ENCODE assay signal across 23 cellular contexts in the genomic region with DNA sequence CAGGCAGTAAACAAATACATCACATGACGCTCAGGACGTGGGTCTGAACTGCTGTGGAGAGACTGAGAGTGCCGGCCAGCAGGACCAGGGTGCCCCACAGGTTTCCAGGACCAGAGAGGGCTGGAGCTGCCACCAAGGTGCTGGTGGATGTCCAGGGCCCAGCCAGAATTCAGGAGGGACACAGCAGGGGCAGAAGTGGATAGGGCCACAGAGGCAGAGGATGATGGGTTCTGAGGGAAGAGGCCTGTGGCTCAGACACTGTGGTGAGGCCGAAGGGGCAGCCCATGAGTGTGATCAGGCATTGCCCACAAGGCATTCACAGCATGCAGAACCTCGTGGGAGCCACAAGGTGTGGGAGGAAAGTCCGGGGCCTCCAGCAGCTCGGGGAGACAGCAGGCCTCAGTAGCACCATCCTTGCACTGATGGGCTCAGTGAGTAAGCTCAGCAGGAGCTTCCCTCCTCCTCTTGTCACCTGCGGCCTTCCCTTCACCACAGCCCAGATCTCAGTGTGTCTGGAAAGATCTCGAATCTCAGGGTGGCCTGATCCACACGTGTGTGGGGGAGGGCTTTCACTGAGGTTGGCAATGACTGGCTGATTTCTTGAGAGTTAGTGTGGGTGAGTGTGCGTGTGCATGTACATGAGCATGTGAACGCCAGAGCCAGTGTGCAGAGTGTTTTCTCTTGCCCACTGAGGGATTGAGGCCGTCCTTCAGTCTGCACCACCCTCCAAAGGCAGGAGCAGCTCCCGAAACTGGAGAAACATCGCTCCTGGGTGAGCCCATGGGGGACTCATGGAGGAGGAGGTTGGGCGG.
"Had no signal": no experiment of that assay in that cellular context is flagged by ENCODE, and none has a peak within 500 bp of the region (broad histone marks: within the 10 kb centered on the region; RNA-seq: fewer than 3 reads in every experiment).

No MANE protein-coding gene starts in this region.

- FAIRE-seq: astrocyte, RCC 7860 had no signal

- H3K4me3 Mint-ChIP-seq: activated CD8-positive, alpha-beta T cell treated with anti-CD3 and anti-CD28 coated beads for 36 hours; activated naive CD8-positive, alpha-beta T cell; activated T-helper 1 cell treated with anti-CD3 and anti-CD28 coated beads, Interleukin-12 subunit alpha, Interleukin-12 subunit beta, Interleukin-2, Interleukin-4 antibody, amounts not matched to agents 30 ng/mL and 10 ng/mL and 1 ng/mL, durations not matched to agents 14 hours and 24 hours and 36 hours; brain; T-helper 1 cell treated with Interleukin-12 subunit alpha and Interleukin-12 subunit beta and Interleukin-4 antibody, amounts not matched to agents 30 μg/mL and 1 μg/mL, for 36 hours had no signal

- DNase-seq: activated CD4-positive, alpha-beta T cell treated with anti-CD3 and anti-CD28 coated beads for 4 hours; activated CD8-positive, alpha-beta memory T cell treated with anti-CD3 and anti-CD28 coated beads, Interleukin-2, amount 50 U/mL, for 4 hours; activated CD8-positive, alpha-beta T cell treated with anti-CD3 and anti-CD28 coated beads for 36 hours; activated effector memory CD4-positive, alpha-beta T cell treated with anti-CD3 and anti-CD28 coated beads, Interleukin-2, amount 50 U/mL, for 16 hours; activated naive CD4-positive, alpha-beta T cell treated with Interleukin-2 at 50 U/mL for 16 hours; activated T-cell treated with anti-CD3 and anti-CD28 coated beads, Interleukin-2, amount 50 U/mL, for 1 hour; amygdala; Kasumi-1; KBM-7; NCI-H1048; NCI-H146; NCI-H187 treated with DMSO at 0.1 percent for 48 hours; NCI-H2081 treated with DMSO at 0.1 percent for 48 hours; NCI-H446; PC-3; SHP77 had no signal

- ATAC-seq: activated CD4-positive, CD25-positive, alpha-beta regulatory T cell treated with anti-CD3 and anti-CD28 coated beads, Interleukin-2, amount 50 U/mL, for 24 hours; activated CD8-positive, alpha-beta T cell treated with anti-CD3 and anti-CD28 coated beads for 36 hours; PC-3 had no signal

- H3K9me3 Mint-ChIP-seq: activated CD8-positive, alpha-beta T cell treated with anti-CD3 and anti-CD28 coated beads for 36 hours; activated T-helper 1 cell treated with anti-CD3 and anti-CD28 coated beads, Interleukin-12 subunit alpha, Interleukin-12 subunit beta, Interleukin-2, Interleukin-4 antibody, amounts not matched to agents 30 ng/mL and 10 ng/mL and 1 ng/mL, durations not matched to agents 14 hours and 24 hours and 36 hours; brain; T-helper 1 cell treated with Interleukin-12 subunit alpha and Interleukin-12 subunit beta and Interleukin-4 antibody, amounts not matched to agents 30 μg/mL and 1 μg/mL, for 36 hours had no signal

- H3K27ac Mint-ChIP-seq: activated CD8-positive, alpha-beta T cell treated with anti-CD3 and anti-CD28 coated beads for 36 hours; activated naive CD8-positive, alpha-beta T cell; activated T-helper 1 cell treated with anti-CD3 and anti-CD28 coated beads, Interleukin-12 subunit alpha, Interleukin-12 subunit beta, Interleukin-2, Interleukin-4 antibody, amounts not matched to agents 30 ng/mL and 10 ng/mL and 1 ng/mL, durations not matched to agents 14 hours and 24 hours and 36 hours; brain; T-helper 1 cell treated with Interleukin-12 subunit alpha and Interleukin-12 subunit beta and Interleukin-4 antibody, amounts not matched to agents 30 μg/mL and 1 μg/mL, for 36 hours had no signal

- H3K27me3 Mint-ChIP-seq: activated CD8-positive, alpha-beta T cell treated with anti-CD3 and anti-CD28 coated beads for 36 hours; activated naive CD8-positive, alpha-beta T cell had no signal

- H3K36me3 Mint-ChIP-seq: activated naive CD8-positive, alpha-beta T cell; brain had no signal
